ENCODE assay signal across 10 cellular contexts in genomic region chr22:23790819-23791736, GRCh38. TPM values are rescaled to one million over a fixed set of nuclear protein-coding genes. Genes with fewer than 3 reads are reported as not detected.
DNase-seq lines count a peak whose midpoint lies in the region; ATAC-seq, FAIRE-seq and TF ChIP-seq lines count a peak whose summit lies in the region.
"Had no signal": no experiment of that assay in that cellular context is flagged by ENCODE, and none has a peak within 500 bp of the region (broad histone marks: within the 10 kb centered on the region; RNA-seq: fewer than 3 reads in every experiment).

No MANE protein-coding gene starts in this region.

- no peak overlapping the region for H3K27ac ChIP-seq in GM12878 (ENCODE audit: control insufficient read depth, insufficient read depth)
- H3K27ac ChIP-seq in right cardiac atrium (ENCODE audit: low read length), result no peak overlapping the region
- H3K27ac ChIP-seq in tibial nerve, result peak overlapping the region in 2 of 4 donors; percentile 18 to 64

- no peak overlapping the region for H2AFZ ChIP-seq in GM12878 (ENCODE audit: control insufficient read depth, low read depth, low read length)

- no peak for TF ChIP-seq EP300 in GM12878 (IDR thresholded peaks at IDR 0.05; ENCODE audit: borderline replicate concordance in 1 of 2, control insufficient read depth in 1 of 2, low read depth in 2 of 2, low read length in 2 of 2)
- peak in 1 of 2 donors; percentile 44 for TF ChIP-seq EP300 in tibial nerve (IDR thresholded peaks at IDR 0.05)

- no peak overlapping the region for H3K4me2 ChIP-seq in GM12878 (ENCODE audit: control insufficient read depth, insufficient read depth)

- TF ChIP-seq CTCF in GM12878 (IDR thresholded peaks at IDR 0.05 in 2 of 3, conservative IDR thresholded peaks at IDR 0.05 in 1 of 3; ENCODE audit: control insufficient read depth in 2 of 3, extremely low read depth in 1 of 3, insufficient read depth in 1 of 3, low read depth in 3 of 3, low read length in 3 of 3) (no peak), tibial nerve (IDR thresholded peaks at IDR 0.05) (no peak)

- H3K27me3 ChIP-seq in H7 (ENCODE audit: control insufficient read depth, insufficient read depth, low read length) (no peaks in the 10 kb centered on the region), GM12878 (replicated peaks in 1 of 2; ENCODE audit: control insufficient read depth in 2 of 2, insufficient read depth in 2 of 2, low read length in 1 of 2) (no peaks in the 10 kb centered on the region), right cardiac atrium (ENCODE audit: control insufficient read depth, insufficient read depth) (no peaks in the 10 kb centered on the region), tibial nerve (no peaks in the 10 kb centered on the region)

- 0 out of 2 replicates have a peak, but pooled peaks cover 4% of the 10 kb centered on the region for H4K20me1 ChIP-seq in GM12878 (ENCODE audit: control insufficient read depth, insufficient read depth)

- H3K9me3 ChIP-seq in GM12878 (replicated peaks; ENCODE audit: control insufficient read depth, insufficient read depth, low read length) (no peaks in the 10 kb centered on the region), right cardiac atrium (ENCODE audit: control insufficient read depth, low read length) (no peaks in the 10 kb centered on the region), tibial nerve (no peaks in the 10 kb centered on the region)

- no TSS peak for BruUV-seq in GM12878 (replicated peaks; lab: Mats Ljungman, UMichigan)

- ATAC-seq in GM12878 (no peak), right cardiac atrium (no peak), HG03097 (IDR thresholded peaks at IDR 0.05; ENCODE audit: low FRiP score, unreplicated experiment) (no peak)

- SMC1A ChIA-PET in GM12878 (lab: Charles Lee; ENCODE audit: uncharacterized antibody, unreplicated experiment), result no interaction called here

- H3K79me2 ChIP-seq in GM12878 (ENCODE audit: control insufficient read depth, insufficient read depth, low read length), result peaks cover 50% of the 10 kb centered on the region

- DNase-seq in H7 (peak; percentile 16), GM12878 (ENCODE audit: low read depth, low spot score) (no peak), right cardiac atrium (peak in 2 of 3 donors; percentile 66 to 76), tibial nerve (ENCODE audit: low spot score in 2 of 2) (peak; percentile 57 to 59), NCI-H1436 (lab: John Stamatoyannopoulos, UW) (no peak), NCI-H774 (lab: John Stamatoyannopoulos, UW) (no peak)
- DNase-seq: activated CD8-positive, alpha-beta memory T cell treated with anti-CD3 and anti-CD28 coated beads for 24 hours; DMS79 had no signal

- in situ Hi-C loops in GM12878 (cut with MboI), result no loop called here

- TF ChIP-seq RAD21 in GM12878 (IDR thresholded peaks at IDR 0.05; ENCODE audit: insufficient read depth, low read depth, low read length), result no peak

- H3K4me3 ChIP-seq in H7 (ENCODE audit: insufficient read depth, low read depth, low read length) (no peak overlapping the region), GM12878 (no peak overlapping the region), right cardiac atrium (ENCODE audit: low read length) (no peak overlapping the region), tibial nerve (no peak overlapping the region)

- POLR2A ChIA-PET in GM12878 (lab: Charles Lee), result no interaction called here

- H3K36me3 ChIP-seq in H7 (replicated peaks; ENCODE audit: control insufficient read depth, insufficient read depth, low read length) (peaks cover 18% of the 10 kb centered on the region), GM12878 (ENCODE audit: control insufficient read depth in 2 of 2, insufficient read depth in 2 of 2, low read length in 1 of 2) (peaks cover 14 to 17% of the 10 kb centered on the region in 2 experiments), tibial nerve (peaks cover 0 to 43% (median 12%) of the 10 kb centered on the region in 3 donors)

- H3K9ac ChIP-seq in GM12878 (ENCODE audit: control insufficient read depth, insufficient read depth, low read length), result no peak overlapping the region

- peaks cover 11% of the 10 kb centered on the region for H3K4me1 ChIP-seq in GM12878 (ENCODE audit: control insufficient read depth, insufficient read depth, low read length)
- peaks cover 4% of the 10 kb centered on the region for H3K4me1 ChIP-seq in right cardiac atrium (ENCODE audit: control insufficient read depth, insufficient read depth, low read length)
- H3K4me1 ChIP-seq in tibial nerve, result peaks cover 0 to 62% (median 24%) of the 10 kb centered on the region in 4 donors

- no peak for TF ChIP-seq POLR2A in GM12878 (IDR thresholded peaks at IDR 0.05; ENCODE audit: low read depth, low read length)
- no peak for TF ChIP-seq POLR2A in tibial nerve (IDR thresholded peaks at IDR 0.05)

- CTCF ChIA-PET in GM12878 (lab: Yijun Ruan, JAX), result no interaction called here

- FAIRE-seq in GM12878 (lab: Jason Lieb, UNC), result no peak

- 76% methylated on average over 11 of the region's 11 CpGs for WGBS in GM12878 (ENCODE audit: insufficient coverage, insufficient replicate concordance, low lambda C conversion rate, missing lambda C conversion rate)
- 50% methylated on average over 11 of the region's 11 CpGs for WGBS in right cardiac atrium
- WGBS in tibial nerve, 2 donors, result 57 to 60% methylated on average over 11 of the region's 11 CpGs

- RAD21 ChIA-PET in GM12878 (lab: Charles Lee; ENCODE audit: unreplicated experiment), result interaction anchor here (1.5 kb wide), 1 partner anchor 55 kb away, joined by 3 read pairs; no protein-coding TSS in a partner anchor

- intact Hi-C loops in GM12878 (cut with micrococcal nuclease; ENCODE audit: unreplicated experiment) (no loop called here), right cardiac atrium (cut with DNase I) (no loop called here)

RNA-seq across cellular contexts. Expression of gene SMARCB1, which starts 4.3 kb away (rescaled TPM):
- 79.1 and 86.5 TPM in 2 replicates for total RNA-seq in H7 (2014; rRNA removed; shearing (Covaris generic))
- 112 and 119 TPM in 2 replicates for total RNA-seq in GM12878 (2013; cell fraction: nucleolus; rRNA removed)
- total RNA-seq in GM12878 (2014; rRNA removed), result 167 and 177 TPM in 2 replicates
- total RNA-seq in GM12878 (2014; rRNA removed; fragmentation: Illumina TruSeq; extraction: Trizol), result 108 and 112 TPM in 2 replicates
- 179 and 185 TPM in 2 replicates for total RNA-seq in GM12878 (2021)
- 81.1 TPM for polyA plus RNA-seq in GM12878 (2011; ENCODE audit: low read depth)
- 183 and 187 TPM in 2 replicates for polyA plus RNA-seq in GM12878 (2011; rRNA removed)
- 136 and 163 TPM in 2 replicates for polyA plus RNA-seq in GM12878 (2011; cell fraction: cytosol; rRNA removed)
- 103 and 127 TPM in 2 replicates for polyA plus RNA-seq in GM12878 (2011; cell fraction: nucleus; rRNA removed)
- 150 and 176 TPM in 2 replicates for polyA plus RNA-seq in GM12878 (2012)
- polyA plus RNA-seq in GM12878 (2014; fragmentation: Illumina TruSeq; extraction: Trizol), result 130 and 198 TPM in 2 replicates
- 10 to 100 TPM in 1 of 2 experiments, 1 to 10 TPM in 1; 9.1 to 17.9 TPM for polyA plus RNA-seq in GM12878 (2014; fragmentation: Nextera tagmentation; extraction: Ambion mirVana)
- polyA plus RNA-seq in GM12878 (2014; rRNA removed), result 215 and 239 TPM in 2 replicates
- polyA plus RNA-seq in GM12878 (2016; fragmentation: Nextera tagmentation; extraction: Ambion mirVana), result 100 to 1,000 TPM; 192 to 207 TPM
- 104 and 119 TPM in 2 replicates for polyA minus RNA-seq in GM12878 (2011; rRNA and poly(A)+ RNA removed)
- polyA minus RNA-seq in GM12878 (2011; cell fraction: cytosol; rRNA and poly(A)+ RNA removed), result 23.8 and 37.5 TPM in 2 replicates
- 26.4 and 66.3 TPM in 2 replicates for polyA minus RNA-seq in GM12878 (2011; cell fraction: nucleus; rRNA and poly(A)+ RNA removed)
- 10 to 100 TPM; 48.8 to 55.9 (median 49.4) TPM for total RNA-seq in right cardiac atrium
- polyA plus RNA-seq in right cardiac atrium, result 41.1 TPM
- 10 to 100 TPM; 31.5 to 53.4 (median 43.8) TPM for total RNA-seq in tibial nerve

RNA-seq across cellular contexts. Expression of gene MMP11, which starts 18.4 kb away (rescaled TPM):
- total RNA-seq in H7 (2014; rRNA removed; shearing (Covaris generic)), result 7.8 and 12.8 TPM in 2 replicates
- total RNA-seq in GM12878 (2013; cell fraction: nucleolus; rRNA removed), result 2.0 and 2.7 TPM in 2 replicates
- total RNA-seq in GM12878 (2014; rRNA removed) (0.60 and 1.0 TPM in 2 replicates), GM12878 (2014; rRNA removed; fragmentation: Illumina TruSeq; extraction: Trizol) (not detected in 2 replicates), GM12878 (2021) (0.41 and 0.48 TPM in 2 replicates), right cardiac atrium (10 to 100 TPM in 2 of 4 donors, 1 to 10 TPM in 2; 2.8 to 15.4 (median 11.5) TPM), tibial nerve (1 to 10 TPM; 4.5 to 7.3 (median 5.6) TPM)
- 0.20 TPM for polyA plus RNA-seq in GM12878 (2011; ENCODE audit: low read depth)
- polyA plus RNA-seq in GM12878 (2011; rRNA removed) (0.12 TPM in 1 of 2 replicates, not detected in the other), GM12878 (2014; fragmentation: Illumina TruSeq; extraction: Trizol) (0.03 TPM in 1 of 2 replicates, not detected in the other), GM12878 (2014; fragmentation: Nextera tagmentation; extraction: Ambion mirVana) (under 1 TPM in 1 of 2 experiments, not detected in 1; 0.05 TPM), GM12878 (2014; rRNA removed) (0.18 and 1.1 TPM in 2 replicates), GM12878 (2016; fragmentation: Nextera tagmentation; extraction: Ambion mirVana) (under 1 TPM; 0.20 to 0.48 TPM), right cardiac atrium (5.9 TPM)
- polyA plus RNA-seq in GM12878 (2011; cell fraction: cytosol; rRNA removed), result 0.06 and 0.08 TPM in 2 replicates
- 0.16 and 0.44 TPM in 2 replicates for polyA plus RNA-seq in GM12878 (2011; cell fraction: nucleus; rRNA removed)
- polyA plus RNA-seq in GM12878 (2012), result 0.17 and 0.37 TPM in 2 replicates
- 0.10 TPM in 1 of 2 replicates, not detected in the other for polyA minus RNA-seq in GM12878 (2011; rRNA and poly(A)+ RNA removed)
- not detected in 2 replicates for polyA minus RNA-seq in GM12878 (2011; cell fraction: cytosol; rRNA and poly(A)+ RNA removed)
- 0.19 TPM in 1 of 2 replicates, not detected in the other for polyA minus RNA-seq in GM12878 (2011; cell fraction: nucleus; rRNA and poly(A)+ RNA removed)

RNA-seq across cellular contexts. Expression of gene CHCHD10, which starts 23.3 kb away (rescaled TPM):
- total RNA-seq in H7 (2014; rRNA removed; shearing (Covaris generic)), result 55.6 and 60.9 TPM in 2 replicates
- total RNA-seq in GM12878 (2013; cell fraction: nucleolus; rRNA removed), result 4.8 and 18.2 TPM in 2 replicates
- total RNA-seq in GM12878 (2014; rRNA removed) (78.0 and 104 TPM in 2 replicates), GM12878 (2014; rRNA removed; fragmentation: Illumina TruSeq; extraction: Trizol) (103 and 117 TPM in 2 replicates), GM12878 (2021) (237 and 241 TPM in 2 replicates), right cardiac atrium (1,000 to 10,000 TPM in 3 of 4 donors, 100 to 1,000 TPM in 1; 993 to 1,434 (median 1,175) TPM), tibial nerve (10 to 100 TPM in 1 of 4 donors, 1 to 10 TPM in 2, not detected in 1; 3.7 to 14.0 (median 9.6) TPM)
- polyA plus RNA-seq in GM12878 (2011; ENCODE audit: low read depth), result 141 TPM
- polyA plus RNA-seq in GM12878 (2011; rRNA removed) (23.9 and 34.4 TPM in 2 replicates), GM12878 (2014; fragmentation: Illumina TruSeq; extraction: Trizol) (27.2 and 126 TPM in 2 replicates), GM12878 (2014; fragmentation: Nextera tagmentation; extraction: Ambion mirVana) (100 to 1,000 TPM in 1 of 2 experiments, 10 to 100 TPM in 1; 13.2 to 216 TPM), GM12878 (2014; rRNA removed) (129 and 191 TPM in 2 replicates), GM12878 (2016; fragmentation: Nextera tagmentation; extraction: Ambion mirVana) (100 to 1,000 TPM; 135 to 202 TPM), right cardiac atrium (1,153 TPM)
- 103 and 111 TPM in 2 replicates for polyA plus RNA-seq in GM12878 (2011; cell fraction: cytosol; rRNA removed)
- polyA plus RNA-seq in GM12878 (2011; cell fraction: nucleus; rRNA removed), result 51.2 and 87.5 TPM in 2 replicates
- 181 and 188 TPM in 2 replicates for polyA plus RNA-seq in GM12878 (2012)
- 36.1 and 61.2 TPM in 2 replicates for polyA minus RNA-seq in GM12878 (2011; rRNA and poly(A)+ RNA removed)
- polyA minus RNA-seq in GM12878 (2011; cell fraction: cytosol; rRNA and poly(A)+ RNA removed), result 56.9 and 67.5 TPM in 2 replicates
- 6.9 and 7.4 TPM in 2 replicates for polyA minus RNA-seq in GM12878 (2011; cell fraction: nucleus; rRNA and poly(A)+ RNA removed)

RNA-seq across cellular contexts. Expression of gene C22orf15, which starts 28.3 kb away (rescaled TPM):
- 1.8 and 3.7 TPM in 2 replicates for total RNA-seq in H7 (2014; rRNA removed; shearing (Covaris generic))
- 0.54 and 0.71 TPM in 2 replicates for total RNA-seq in GM12878 (2013; cell fraction: nucleolus; rRNA removed)
- total RNA-seq in GM12878 (2014; rRNA removed) (0.16 and 0.40 TPM in 2 replicates), GM12878 (2014; rRNA removed; fragmentation: Illumina TruSeq; extraction: Trizol) (not detected in 2 replicates), GM12878 (2021) (0.40 TPM in 1 of 2 replicates, not detected in the other), right cardiac atrium (under 1 TPM in 1 of 4 donors, not detected in 3; 0.21 TPM), tibial nerve (under 1 TPM in 1 of 4 donors, not detected in 3; 0.44 TPM)
- 0.75 TPM for polyA plus RNA-seq in GM12878 (2011; ENCODE audit: low read depth)
- polyA plus RNA-seq in GM12878 (2011; rRNA removed) (0.05 TPM in 1 of 2 replicates, not detected in the other), GM12878 (2014; fragmentation: Illumina TruSeq; extraction: Trizol) (0.11 and 0.12 TPM in 2 replicates), GM12878 (2014; fragmentation: Nextera tagmentation; extraction: Ambion mirVana) (under 1 TPM in 1 of 2 experiments, not detected in 1; 0.07 TPM), GM12878 (2014; rRNA removed) (0.04 and 0.47 TPM in 2 replicates), GM12878 (2016; fragmentation: Nextera tagmentation; extraction: Ambion mirVana) (under 1 TPM; 0.13 to 0.23 TPM), right cardiac atrium (not detected)
- polyA plus RNA-seq in GM12878 (2011; cell fraction: cytosol; rRNA removed), result 0.07 and 0.13 TPM in 2 replicates
- polyA plus RNA-seq in GM12878 (2011; cell fraction: nucleus; rRNA removed), result 0.26 and 0.58 TPM in 2 replicates
- polyA plus RNA-seq in GM12878 (2012), result 1.1 TPM in 2 replicates
- polyA minus RNA-seq in GM12878 (2011; rRNA and poly(A)+ RNA removed), result 0.26 TPM in 1 of 2 replicates, not detected in the other
- not detected in 2 replicates for polyA minus RNA-seq in GM12878 (2011; cell fraction: cytosol; rRNA and poly(A)+ RNA removed)
- polyA minus RNA-seq in GM12878 (2011; cell fraction: nucleus; rRNA and poly(A)+ RNA removed), result not detected in 2 replicates

RNA-seq across cellular contexts. Expression of gene VPREB3, which starts 36.9 kb away (rescaled TPM):
- total RNA-seq in H7 (2014; rRNA removed; shearing (Covaris generic)), result not detected in 2 replicates
- 1.9 and 3.7 TPM in 2 replicates for total RNA-seq in GM12878 (2013; cell fraction: nucleolus; rRNA removed)
- total RNA-seq in GM12878 (2014; rRNA removed) (27.4 and 31.2 TPM in 2 replicates), GM12878 (2014; rRNA removed; fragmentation: Illumina TruSeq; extraction: Trizol) (20.3 and 20.6 TPM in 2 replicates), GM12878 (2021) (24.1 and 25.7 TPM in 2 replicates), right cardiac atrium (under 1 TPM in 2 of 4 donors, not detected in 2; 0.40 to 0.41 TPM), tibial nerve (not detected)
- polyA plus RNA-seq in GM12878 (2011; ENCODE audit: low read depth), result 115 TPM
- polyA plus RNA-seq in GM12878 (2011; rRNA removed) (0.35 and 0.75 TPM in 2 replicates), GM12878 (2014; fragmentation: Illumina TruSeq; extraction: Trizol) (9.5 and 21.9 TPM in 2 replicates), GM12878 (2014; fragmentation: Nextera tagmentation; extraction: Ambion mirVana) (10 to 100 TPM; 55.0 to 79.5 TPM), GM12878 (2014; rRNA removed) (41.3 and 42.9 TPM in 2 replicates), GM12878 (2016; fragmentation: Nextera tagmentation; extraction: Ambion mirVana) (1 to 10 TPM; 6.1 to 6.6 TPM), right cardiac atrium (0.61 TPM)
- polyA plus RNA-seq in GM12878 (2011; cell fraction: cytosol; rRNA removed), result 2.0 and 2.5 TPM in 2 replicates
- polyA plus RNA-seq in GM12878 (2011; cell fraction: nucleus; rRNA removed), result 0.87 and 1.1 TPM in 2 replicates
- polyA plus RNA-seq in GM12878 (2012), result 35.8 and 59.7 TPM in 2 replicates
- 3.3 TPM in 1 of 2 replicates, not detected in the other for polyA minus RNA-seq in GM12878 (2011; rRNA and poly(A)+ RNA removed)
- not detected in 2 replicates for polyA minus RNA-seq in GM12878 (2011; cell fraction: cytosol; rRNA and poly(A)+ RNA removed)
- polyA minus RNA-seq in GM12878 (2011; cell fraction: nucleus; rRNA and poly(A)+ RNA removed), result not detected in 2 replicates
- total RNA-seq: dermis microvascular lymphatic vessel endothelial cell had no signal

Comparison
In these comparisons a context has a peak if more than half of its experiments do, and no peak if none do; other contexts are left out.
1. DNase-seq: peak in H7 (single experiment), right cardiac atrium (2 of 3) and tibial nerve (2 of 2); none in GM12878 (single experiment), NCI-H1436 (single experiment) and NCI-H774 (single experiment).
2. RNA of gene CHCHD10, which starts 23.3 kb away (total RNA-seq): 993 to 1,434 TPM in right cardiac atrium; 4.8 to 241 TPM in GM12878, 55.6 to 60.9 TPM in H7 and 3.7 to 14.0 TPM in tibial nerve; every median in the first group is over 4 times any median in the second.